In the genomic region with DNA sequence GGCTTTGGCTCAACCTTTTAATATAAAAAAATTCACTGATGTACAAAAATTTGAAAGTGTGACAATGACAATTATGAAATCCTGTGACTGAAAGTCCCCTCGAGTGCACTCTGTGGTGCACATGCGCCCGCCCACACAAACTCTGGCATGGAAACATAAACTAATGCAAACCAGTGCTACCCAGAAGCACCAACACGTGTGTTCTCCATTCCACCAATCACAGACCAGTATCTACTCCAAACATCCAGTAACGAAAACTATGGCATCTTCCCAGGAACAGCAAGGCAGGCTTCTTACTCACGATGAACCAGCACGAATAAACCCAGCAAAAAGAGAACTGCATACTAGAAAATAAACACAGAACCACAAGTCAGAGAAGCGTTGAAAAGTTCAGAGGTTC, we compare ENCODE assay signal across 12 cellular contexts. TPM values are rescaled to one million over a fixed set of nuclear protein-coding genes. Genes with fewer than 3 reads are reported as not detected.
DNase-seq lines count a peak whose midpoint lies in the region; ATAC-seq and TF ChIP-seq lines count a peak whose summit lies in the region.
"Had no signal": no experiment of that assay in that cellular context is flagged by ENCODE, and none has a peak within 500 bp of the region (broad histone marks: within the 10 kb centered on the region; RNA-seq: fewer than 3 reads in every experiment).

No MANE protein-coding gene starts in this region.

- H3K27ac Mint-ChIP-seq in MCF 10A (ENCODE audit: low read depth, unreplicated experiment), result no peak overlapping the region
- peak overlapping the region; percentile 79 for H3K27ac Mint-ChIP-seq in activated T-helper 1 cell treated with anti-CD3 and anti-CD28 coated beads, Interleukin-12 subunit alpha, Interleukin-12 subunit beta, Interleukin-2, Interleukin-4 antibody, amounts not matched to agents 30 ng/mL and 10 ng/mL and 1 ng/mL, durations not matched to agents 14 hours and 24 hours and 36 hours
- peak overlapping the region in 6 of 9 donors; percentile 3 to 60 (median 14) for H3K27ac Mint-ChIP-seq in naive thymus-derived CD4-positive, alpha-beta T cell

- H3K9me3 Mint-ChIP-seq in MCF 10A (ENCODE audit: unreplicated experiment), result no peaks in the 10 kb centered on the region
- H3K9me3 Mint-ChIP-seq in activated T-helper 1 cell treated with anti-CD3 and anti-CD28 coated beads, Interleukin-12 subunit alpha, Interleukin-12 subunit beta, Interleukin-2, Interleukin-4 antibody, amounts not matched to agents 30 ng/mL and 10 ng/mL and 1 ng/mL, durations not matched to agents 14 hours and 24 hours and 36 hours, result no peaks in the 10 kb centered on the region
- no peaks in the 10 kb centered on the region for H3K9me3 Mint-ChIP-seq in naive thymus-derived CD4-positive, alpha-beta T cell

- no peak for ATAC-seq in naive thymus-derived CD4-positive, alpha-beta T cell
- no peak for ATAC-seq in left ventricle myocardium superior

- peaks cover 83% of the 10 kb centered on the region for H3K36me3 Mint-ChIP-seq in MCF 10A (ENCODE audit: insufficient read depth, unreplicated experiment)
- peaks cover 43% of the 10 kb centered on the region for H3K36me3 Mint-ChIP-seq in activated T-helper 1 cell treated with anti-CD3 and anti-CD28 coated beads, Interleukin-12 subunit alpha, Interleukin-12 subunit beta, Interleukin-2, Interleukin-4 antibody, amounts not matched to agents 30 ng/mL and 10 ng/mL and 1 ng/mL, durations not matched to agents 14 hours and 24 hours and 36 hours (ENCODE audit: low read depth)
- peaks cover 4 to 41% (median 18%) of the 10 kb centered on the region in 5 donors for H3K36me3 Mint-ChIP-seq in naive thymus-derived CD4-positive, alpha-beta T cell

- no peak for TF ChIP-seq POLR2A in breast epithelium (IDR thresholded peaks at IDR 0.05)

- intact Hi-C loops in MCF 10A (cut with micrococcal nuclease), result no loop called here
- intact Hi-C loops in breast epithelium (cut with DNase I; ENCODE audit: low total_unique reads), result no loop called here
- intact Hi-C loops in activated T-helper 1 cell treated with anti-CD3 and anti-CD28 coated beads, Interleukin-12 subunit alpha, Interleukin-12 subunit beta, Interleukin-2, Interleukin-4 antibody, amounts not matched to agents 30 ng/mL and 10 ng/mL and 1 ng/mL, durations not matched to agents 14 hours and 24 hours and 36 hours (cut with micrococcal nuclease), result loop anchor here (1.0 to 5.0 kb wide), 6 partner anchors 11 to 92 kb away; a partner anchor contains a TSS
- intact Hi-C loops in naive thymus-derived CD4-positive, alpha-beta T cell (cut with micrococcal nuclease), result no loop called here
- intact Hi-C loops in left ventricle myocardium superior (cut with micrococcal nuclease), result no loop called here

- BruUV-seq in MCF 10A (replicated peaks; lab: Mats Ljungman, UMichigan), result TSS peak; percentile 92

- H3K4me3 ChIP-seq in breast epithelium, result no peak overlapping the region
- no peak overlapping the region for H3K4me3 ChIP-seq in naive thymus-derived CD4-positive, alpha-beta T cell (ENCODE audit: low read length)
- H3K4me3 ChIP-seq: vagina had no signal

- H3K4me3 Mint-ChIP-seq in MCF 10A (ENCODE audit: unreplicated experiment), result no peak overlapping the region
- peak overlapping the region; percentile 8 for H3K4me3 Mint-ChIP-seq in activated T-helper 1 cell treated with anti-CD3 and anti-CD28 coated beads, Interleukin-12 subunit alpha, Interleukin-12 subunit beta, Interleukin-2, Interleukin-4 antibody, amounts not matched to agents 30 ng/mL and 10 ng/mL and 1 ng/mL, durations not matched to agents 14 hours and 24 hours and 36 hours
- no peak overlapping the region for H3K4me3 Mint-ChIP-seq in naive thymus-derived CD4-positive, alpha-beta T cell

- H3K4me1 Mint-ChIP-seq in MCF 10A (ENCODE audit: insufficient read depth, unreplicated experiment), result peaks cover 13% of the 10 kb centered on the region
- peaks cover 44% of the 10 kb centered on the region for H3K4me1 Mint-ChIP-seq in activated T-helper 1 cell treated with anti-CD3 and anti-CD28 coated beads, Interleukin-12 subunit alpha, Interleukin-12 subunit beta, Interleukin-2, Interleukin-4 antibody, amounts not matched to agents 30 ng/mL and 10 ng/mL and 1 ng/mL, durations not matched to agents 14 hours and 24 hours and 36 hours (ENCODE audit: low read depth)
- H3K4me1 Mint-ChIP-seq in naive thymus-derived CD4-positive, alpha-beta T cell, result peaks cover 0 to 18% (median 0%) of the 10 kb centered on the region in 7 donors

- no peaks in the 10 kb centered on the region for H3K36me3 ChIP-seq in breast epithelium
- peaks cover 0 to 25% (median 11%) of the 10 kb centered on the region in 3 experiments for H3K36me3 ChIP-seq in naive thymus-derived CD4-positive, alpha-beta T cell (ENCODE audit: control insufficient read depth in 2 of 3, insufficient read depth in 3 of 3, low read length in 3 of 3)

- H3K4me1 ChIP-seq in breast epithelium, result peaks cover 0 to 7% of the 10 kb centered on the region in 2 donors
- no peaks in the 10 kb centered on the region for H3K4me1 ChIP-seq in naive thymus-derived CD4-positive, alpha-beta T cell (ENCODE audit: control insufficient read depth in 2 of 2, insufficient read depth in 2 of 2, low read length in 2 of 2)
- H3K4me1 ChIP-seq: vagina had no signal

- H3K27ac ChIP-seq in breast epithelium, result no peak overlapping the region
- H3K27ac ChIP-seq in naive thymus-derived CD4-positive, alpha-beta T cell (ENCODE audit: low read depth, low read length), result no peak overlapping the region
- H3K27ac ChIP-seq: KMS-11, vagina had no signal

- no peaks in the 10 kb centered on the region for H3K27me3 ChIP-seq in breast epithelium
- H3K27me3 ChIP-seq in naive thymus-derived CD4-positive, alpha-beta T cell (ENCODE audit: control insufficient read depth in 2 of 2, insufficient read depth in 2 of 2, low read length in 2 of 2), result no peaks in the 10 kb centered on the region
- H3K27me3 ChIP-seq: vagina had no signal

- H3K27me3 Mint-ChIP-seq in MCF 10A (ENCODE audit: insufficient read depth, unreplicated experiment), result no peaks in the 10 kb centered on the region
- no peaks in the 10 kb centered on the region for H3K27me3 Mint-ChIP-seq in activated T-helper 1 cell treated with anti-CD3 and anti-CD28 coated beads, Interleukin-12 subunit alpha, Interleukin-12 subunit beta, Interleukin-2, Interleukin-4 antibody, amounts not matched to agents 30 ng/mL and 10 ng/mL and 1 ng/mL, durations not matched to agents 14 hours and 24 hours and 36 hours (ENCODE audit: insufficient read depth)
- H3K27me3 Mint-ChIP-seq in naive thymus-derived CD4-positive, alpha-beta T cell, result no peaks in the 10 kb centered on the region

- POLR2A ChIA-PET in MCF 10A (lab: Yijun Ruan, JAX), result interaction anchor here (0.7 to 2.1 kb wide), 2 partner anchors 11 to 16 kb away, joined by 3 to 6 read pairs; no protein-coding TSS in a partner anchor
- POLR2A ChIA-PET in naive thymus-derived CD4-positive, alpha-beta T cell (lab: Charles Lee), result interaction anchor here (0.7 kb wide), 1 partner anchor 12 kb away, joined by 3 read pairs; no protein-coding TSS in a partner anchor

- CTCF ChIA-PET in MCF 10A (lab: Yijun Ruan, JAX), result no interaction called here
- CTCF ChIA-PET in naive thymus-derived CD4-positive, alpha-beta T cell (lab: Charles Lee), result no interaction called here

- DNase-seq in MCF 10A (ENCODE audit: unreplicated experiment) (no peak), breast epithelium (ENCODE audit: low spot score in 2 of 2) (no peak), NCI-H128 (lab: John Stamatoyannopoulos, UW; ENCODE audit: unreplicated experiment) (no peak), left ventricle myocardium superior (no peak), NCI-H82 (lab: John Stamatoyannopoulos, UW) (no peak), COLO668 (lab: John Stamatoyannopoulos, UW; ENCODE audit: unreplicated experiment) (no peak)
- no peak for DNase-seq in activated T-helper 1 cell treated with anti-CD3 and anti-CD28 coated beads, Interleukin-12 subunit alpha, Interleukin-12 subunit beta, Interleukin-2, Interleukin-4 antibody, amounts not matched to agents 30 ng/mL and 10 ng/mL and 1 ng/mL, durations not matched to agents 14 hours and 24 hours and 36 hours (ENCODE audit: low spot score)
- peak in 1 of 9 donors; percentile 39 for DNase-seq in naive thymus-derived CD4-positive, alpha-beta T cell
- DNase-seq: C1 segment of cervical spinal cord, NCI-H2107 had no signal

- no peak for TF ChIP-seq CTCF in MCF 10A (IDR thresholded peaks at IDR 0.05; ENCODE audit: unreplicated experiment)
- TF ChIP-seq CTCF in breast epithelium (IDR thresholded peaks at IDR 0.05), result no peak

- H3K9me3 ChIP-seq in breast epithelium, result no peaks in the 10 kb centered on the region
- no peaks in the 10 kb centered on the region for H3K9me3 ChIP-seq in naive thymus-derived CD4-positive, alpha-beta T cell (ENCODE audit: control insufficient read depth in 2 of 3, low read length in 3 of 3)
- H3K9me3 ChIP-seq: vagina had no signal

RNA-seq across cellular contexts. Expression of a gene that starts 11.7 kb away (rescaled TPM):
- 5.1 and 7.1 TPM in 2 replicates for total RNA-seq in MCF 10A (2022)
- total RNA-seq in breast epithelium, result 10 to 100 TPM; 13.8 to 26.9 (median 15.7) TPM
- 3.0 and 3.5 TPM in 2 replicates for total RNA-seq in activated T-helper 1 cell treated with anti-CD3 and anti-CD28 coated beads, Interleukin-12 subunit alpha, Interleukin-12 subunit beta, Interleukin-2, Interleukin-4 antibody, amounts not matched to agents 30 ng/mL and 10 ng/mL and 1 ng/mL, durations not matched to agents 14 hours and 24 hours and 36 hours
- total RNA-seq in naive thymus-derived CD4-positive, alpha-beta T cell, result 1 to 10 TPM; 1.2 to 3.1 (median 2.9) TPM
- 1 to 10 TPM; 4.2 to 5.2 TPM for polyA plus RNA-seq in naive thymus-derived CD4-positive, alpha-beta T cell
- total RNA-seq in left ventricle myocardium superior, result 1.3 TPM

RNA-seq across cellular contexts. Expression of a gene that starts 15.6 kb away (rescaled TPM):
- total RNA-seq in MCF 10A (2022), result 40.9 and 42.1 TPM in 2 replicates
- 10 to 100 TPM; 13.8 to 35.0 (median 30.8) TPM for total RNA-seq in breast epithelium
- 27.8 and 33.5 TPM in 2 replicates for total RNA-seq in activated T-helper 1 cell treated with anti-CD3 and anti-CD28 coated beads, Interleukin-12 subunit alpha, Interleukin-12 subunit beta, Interleukin-2, Interleukin-4 antibody, amounts not matched to agents 30 ng/mL and 10 ng/mL and 1 ng/mL, durations not matched to agents 14 hours and 24 hours and 36 hours
- total RNA-seq in naive thymus-derived CD4-positive, alpha-beta T cell, result 10 to 100 TPM; 26.8 to 47.7 (median 33.1) TPM
- 10 to 100 TPM; 22.0 to 26.1 TPM for polyA plus RNA-seq in naive thymus-derived CD4-positive, alpha-beta T cell
- 10.5 TPM for total RNA-seq in left ventricle myocardium superior

RNA-seq across cellular contexts. Expression of a gene that starts 46.2 kb away (rescaled TPM):
- total RNA-seq in MCF 10A (2022) (192 and 197 TPM in 2 replicates), breast epithelium (100 to 1,000 TPM; 121 to 188 (median 122) TPM), left ventricle myocardium superior (94.6 TPM)
- total RNA-seq in activated T-helper 1 cell treated with anti-CD3 and anti-CD28 coated beads, Interleukin-12 subunit alpha, Interleukin-12 subunit beta, Interleukin-2, Interleukin-4 antibody, amounts not matched to agents 30 ng/mL and 10 ng/mL and 1 ng/mL, durations not matched to agents 14 hours and 24 hours and 36 hours, result 97.3 and 105 TPM in 2 replicates
- 100 to 1,000 TPM in 1 of 5 experiments, 10 to 100 TPM in 4; 54.3 to 108 (median 63.5) TPM for total RNA-seq in naive thymus-derived CD4-positive, alpha-beta T cell
- 100 to 1,000 TPM; 116 to 136 TPM for polyA plus RNA-seq in naive thymus-derived CD4-positive, alpha-beta T cell
